ENCODE assay signal across 8 cellular contexts in the genomic region with DNA sequence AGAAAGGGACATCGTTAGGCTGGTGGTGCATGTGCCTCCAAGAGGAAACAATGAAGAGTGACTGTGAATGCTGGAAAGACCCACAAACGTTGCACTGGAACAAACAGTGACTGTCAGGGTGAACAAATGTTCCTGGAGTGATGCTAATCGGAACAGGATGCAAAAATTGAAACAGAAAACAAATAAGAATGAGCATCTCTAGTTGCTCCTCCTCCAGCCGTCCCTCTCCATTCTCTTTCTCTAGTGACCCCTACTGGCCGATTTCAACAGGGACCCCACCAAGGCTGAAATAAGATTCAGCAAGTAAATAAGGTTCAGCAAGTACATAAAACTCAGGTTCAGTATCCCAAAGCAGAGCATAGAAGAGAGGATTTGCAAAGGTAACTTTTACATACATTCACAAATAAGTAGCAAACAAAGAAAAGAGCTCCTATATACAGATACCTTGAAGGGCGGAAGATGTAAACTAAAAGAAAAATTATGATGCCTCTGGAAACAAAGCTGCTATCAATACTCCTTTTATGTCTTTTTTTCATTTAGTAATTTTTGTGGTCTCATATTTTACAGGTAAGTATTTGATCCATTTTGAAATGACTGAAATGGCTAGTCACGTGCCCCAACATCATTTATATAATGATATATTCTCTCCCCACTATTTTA.
DNase-seq lines count a peak whose midpoint lies in the region; ATAC-seq and TF ChIP-seq lines count a peak whose summit lies in the region.

No MANE protein-coding gene starts in this region.

- H3K27ac ChIP-seq in iPS DF 6.9 (ENCODE audit: low read length) (no peak overlapping the region), thoracic aorta (no peak overlapping the region)

- TF ChIP-seq CTCF in thoracic aorta (IDR thresholded peaks at IDR 0.05) = peak; percentile 18

- H3K36me3 Mint-ChIP-seq in activated CD4-positive, alpha-beta memory T cell treated with anti-CD3 and anti-CD28 coated beads, Interleukin-2, amount 10 ng/mL, durations not matched to agents 7 days and 5 days (ENCODE audit: low read depth) = no peaks in the 10 kb centered on the region

- no peaks in the 10 kb centered on the region for H3K4me1 Mint-ChIP-seq in activated CD4-positive, alpha-beta memory T cell treated with anti-CD3 and anti-CD28 coated beads, Interleukin-2, amount 10 ng/mL, durations not matched to agents 7 days and 5 days

- H3K27me3 Mint-ChIP-seq in activated CD4-positive, alpha-beta memory T cell treated with anti-CD3 and anti-CD28 coated beads, Interleukin-2, amount 10 ng/mL, durations not matched to agents 7 days and 5 days = no peaks in the 10 kb centered on the region

- H3K4me3 ChIP-seq in iPS DF 6.9 (ENCODE audit: low read length) (no peak overlapping the region), thoracic aorta (no peak overlapping the region)

- CTCF ChIA-PET in activated CD4-positive, alpha-beta memory T cell treated with anti-CD3 and anti-CD28 coated beads, Interleukin-2, amount 10 ng/mL, durations not matched to agents 7 days and 5 days (lab: Charles Lee) = interaction anchor here (1.1 kb wide), 1 partner anchor 15 kb away, joined by 4 read pairs; no protein-coding TSS in a partner anchor

- no peak overlapping the region for H3K27ac Mint-ChIP-seq in activated CD4-positive, alpha-beta memory T cell treated with anti-CD3 and anti-CD28 coated beads, Interleukin-2, amount 10 ng/mL, durations not matched to agents 7 days and 5 days

- H3K4me3 Mint-ChIP-seq in activated CD4-positive, alpha-beta memory T cell treated with anti-CD3 and anti-CD28 coated beads, Interleukin-2, amount 10 ng/mL, durations not matched to agents 7 days and 5 days = no peak overlapping the region

- peak; percentile 35 for DNase-seq in A172 (ENCODE audit: low spot score)
- peak; percentile 45 for DNase-seq in ELF-1 (ENCODE audit: low read depth, low spot score)
- peak; percentile 78 for DNase-seq in LHCN-M2 (ENCODE audit: low read depth)
- DNase-seq in activated CD4-positive, alpha-beta memory T cell treated with anti-CD3 and anti-CD28 coated beads, Interleukin-2, amount 10 ng/mL, durations not matched to agents 7 days and 5 days = peak; percentile 18
- DNase-seq in iPS DF 6.9 (ENCODE audit: low read depth, low spot score) = peak; percentile 39
- no peak for DNase-seq in thoracic aorta (ENCODE audit: low spot score)

- H3K27me3 ChIP-seq in iPS DF 6.9 (ENCODE audit: control insufficient read depth, insufficient read depth, low read length) (no peaks in the 10 kb centered on the region), thoracic aorta (replicated peaks; ENCODE audit: insufficient read depth) (no peaks in the 10 kb centered on the region)

- peaks cover 2% of the 10 kb centered on the region for H3K9me3 Mint-ChIP-seq in activated CD4-positive, alpha-beta memory T cell treated with anti-CD3 and anti-CD28 coated beads, Interleukin-2, amount 10 ng/mL, durations not matched to agents 7 days and 5 days

- no peaks in the 10 kb centered on the region for H3K36me3 ChIP-seq in iPS DF 6.9 (ENCODE audit: control insufficient read depth, insufficient read depth, low read length)
- no peaks in the 10 kb centered on the region for H3K36me3 ChIP-seq in thoracic aorta

- H3K4me1 ChIP-seq in iPS DF 6.9 (ENCODE audit: control insufficient read depth, insufficient read depth, low read length) (no peaks in the 10 kb centered on the region), thoracic aorta (ENCODE audit: control insufficient read depth in 1 of 2, low read depth in 2 of 2) (peaks cover 6 to 8% of the 10 kb centered on the region in 2 donors)

- POLR2A ChIA-PET in activated CD4-positive, alpha-beta memory T cell treated with anti-CD3 and anti-CD28 coated beads, Interleukin-2, amount 10 ng/mL, durations not matched to agents 7 days and 5 days (lab: Charles Lee) = no interaction called here

- no CpG with 5 or more reads among the region's 7 CpGs for WGBS in iPS DF 6.9 (ENCODE audit: insufficient coverage, insufficient read length)

- H3K9me3 ChIP-seq in iPS DF 6.9 (ENCODE audit: control insufficient read depth, insufficient read depth, low read length) (no peaks in the 10 kb centered on the region), thoracic aorta (no peaks in the 10 kb centered on the region)

- ATAC-seq in thoracic aorta (ENCODE audit: insufficient number of reproducible peaks, low FRiP score, low read depth) (no peak), GM19397 (IDR thresholded peaks at IDR 0.05; ENCODE audit: unreplicated experiment) (no peak), HG02981 (IDR thresholded peaks at IDR 0.05; ENCODE audit: unreplicated experiment) (no peak)
